Comparison of ENCODE assay signal across 15 cellular contexts in genomic region chr11:9201372-9202162, GRCh38.
"Had no signal": no experiment of that assay in that cellular context is flagged by ENCODE, and none has a peak within 500 bp of the region (broad histone marks: within the 10 kb centered on the region; RNA-seq: fewer than 3 reads in every experiment).

No MANE protein-coding gene starts in this region.

- H3K4me1 Mint-ChIP-seq: stimulated activated memory B cell treated with anti-CD40 and anti-IgM and Interleukin-4, amounts not matched to agents 10 μg/mL and 1 μg/mL and 100 μg/mL, for 72 hours had no signal

- H3K4me1 ChIP-seq: uterus had no signal

- H3K9me3 ChIP-seq: SJSA1, tibial nerve, uterus had no signal

- H3K4me3 Mint-ChIP-seq: activated CD4-positive, alpha-beta memory T cell treated with anti-CD3 and anti-CD28 coated beads, Interleukin-2, amount 10 ng/mL, durations not matched to agents 7 days and 5 days; naive thymus-derived CD4-positive, alpha-beta T cell; stimulated activated memory B cell treated with anti-CD40 and anti-IgM and Interleukin-4, amounts not matched to agents 10 μg/mL and 1 μg/mL and 100 μg/mL, for 72 hours had no signal

- H3K27ac Mint-ChIP-seq: activated CD4-positive, alpha-beta memory T cell treated with anti-CD3 and anti-CD28 coated beads, Interleukin-2, amount 10 ng/mL, durations not matched to agents 7 days and 5 days; stimulated activated memory B cell treated with anti-CD40 and anti-IgM and Interleukin-4, amounts not matched to agents 10 μg/mL and 1 μg/mL and 100 μg/mL, for 72 hours had no signal

- H3K27me3 ChIP-seq: cardiac muscle cell, SJSA1, tibial nerve, uterus had no signal

- H3K27me3 Mint-ChIP-seq: activated CD4-positive, alpha-beta memory T cell treated with anti-CD3 and anti-CD28 coated beads, Interleukin-2, amount 10 ng/mL, durations not matched to agents 7 days and 5 days; naive thymus-derived CD4-positive, alpha-beta T cell; stimulated activated memory B cell treated with anti-CD40 and anti-IgM and Interleukin-4, amounts not matched to agents 10 μg/mL and 1 μg/mL and 100 μg/mL, for 72 hours had no signal

- H3K4me3 ChIP-seq: cardiac muscle cell, SJSA1, tibial nerve, uterus had no signal

- DNase-seq: activated CD4-positive, alpha-beta memory T cell treated with anti-CD3 and anti-CD28 coated beads, Interleukin-2, amount 10 ng/mL, durations not matched to agents 7 days and 5 days; activated effector memory CD4-positive, alpha-beta T cell treated with anti-CD3 and anti-CD28 coated beads, Interleukin-2, amount 50 U/mL, for 16 hours; left colon; naive thymus-derived CD4-positive, alpha-beta T cell; stimulated activated CD4-positive, alpha-beta T cell treated with anti-CD3 and anti-CD28 coated beads, Interleukin-12 subunit alpha, Interleukin-12 subunit beta, amount 100 ng/mL, for 4 hours; stimulated activated CD4-positive, alpha-beta T cell treated with anti-CD3 and anti-CD28 coated beads, Interleukin-2, amount 100 ng/mL, for 24 hours; substantia nigra; uterus had no signal

- H3K9me3 Mint-ChIP-seq: activated CD4-positive, alpha-beta memory T cell treated with anti-CD3 and anti-CD28 coated beads, Interleukin-2, amount 10 ng/mL, durations not matched to agents 7 days and 5 days; naive thymus-derived CD4-positive, alpha-beta T cell; stimulated activated memory B cell treated with anti-CD40 and anti-IgM and Interleukin-4, amounts not matched to agents 10 μg/mL and 1 μg/mL and 100 μg/mL, for 72 hours had no signal

- FAIRE-seq: endometrium, islet of Langerhans had no signal

- H3K27ac ChIP-seq: SJSA1, tibial nerve, uterus had no signal

- ATAC-seq: esophagus mucosa; left colon; naive thymus-derived CD4-positive, alpha-beta T cell; stimulated activated memory B cell treated with anti-CD40 and anti-IgM and Interleukin-4, amounts not matched to agents 10 μg/mL and 1 μg/mL and 100 μg/mL, for 72 hours had no signal

- H3K36me3 ChIP-seq: uterus had no signal
